9 cellular contexts compared by ENCODE assay signal in genomic region chr4:98262431-98262830, GRCh38. TPM values are rescaled to one million over a fixed set of nuclear protein-coding genes. Genes with fewer than 3 reads are reported as not detected.
DNase-seq lines count a peak whose midpoint lies in the region; ATAC-seq, FAIRE-seq and TF ChIP-seq lines count a peak whose summit lies in the region.
"Had no signal": no experiment of that assay in that cellular context is flagged by ENCODE, and none has a peak within 500 bp of the region (broad histone marks: within the 10 kb centered on the region; RNA-seq: fewer than 3 reads in every experiment).

No MANE protein-coding gene starts in this region.

- no peak for ATAC-seq in thoracic aorta (ENCODE audit: insufficient number of reproducible peaks, low FRiP score, low read depth)

- FAIRE-seq in keratinocyte (lab: Jason Lieb, UNC) = peak; percentile 57
- FAIRE-seq: islet of Langerhans had no signal

- peak overlapping the region; percentile 96 for H3K27ac Mint-ChIP-seq in activated naive CD8-positive, alpha-beta T cell

- peak overlapping the region; percentile 90 for H3K9ac ChIP-seq in keratinocyte (ENCODE audit: control insufficient read depth, extremely low read depth, insufficient read depth, low read length)

- H2AFZ ChIP-seq in ACC112 (ENCODE audit: low read length, unreplicated experiment) (peak overlapping the region; percentile 73), keratinocyte (ENCODE audit: control insufficient read depth, low read length) (no peak overlapping the region)

- no peaks in the 10 kb centered on the region for H3K36me3 ChIP-seq in ACC112 (ENCODE audit: insufficient read depth, low read length)
- no peaks in the 10 kb centered on the region for H3K36me3 ChIP-seq in HEK293 (ENCODE audit: control insufficient read depth in 2 of 2, insufficient read depth in 1 of 2, low read length in 2 of 2)
- no peaks in the 10 kb centered on the region for H3K36me3 ChIP-seq in keratinocyte (ENCODE audit: control insufficient read depth in 2 of 2, extremely low read depth in 1 of 2, insufficient read depth in 2 of 2, low read length in 2 of 2)
- no peaks in the 10 kb centered on the region for H3K36me3 ChIP-seq in thoracic aorta

- peaks cover 2% of the 10 kb centered on the region for H4K20me1 ChIP-seq in keratinocyte (ENCODE audit: control insufficient read depth, extremely low read depth, insufficient read depth, low read length)

- H3K4me3 ChIP-seq in ACC112 (ENCODE audit: low read depth, low read length) = peak overlapping the region; percentile 88
- H3K4me3 ChIP-seq in HEK293 (ENCODE audit: low read depth, low read length) = peak overlapping the region; percentile 74
- H3K4me3 ChIP-seq in keratinocyte (ENCODE audit: control insufficient read depth in 2 of 3, extremely low read depth in 1 of 3, insufficient read depth in 2 of 3, low read depth in 1 of 3, low read length in 3 of 3) = peak overlapping the region; percentile 74 to 99 (median 93)
- peak overlapping the region; percentile 97 for H3K4me3 ChIP-seq in thoracic aorta

- CTCF ChIA-PET in HEK293 (lab: Yijun Ruan, JAX) = interaction anchor here (0.6 to 0.7 kb wide), 2 partner anchors 71 to 744 kb away, joined by 3 read pairs; no protein-coding TSS in a partner anchor

- H3K4me2 ChIP-seq in keratinocyte (ENCODE audit: control insufficient read depth, extremely low read depth, insufficient read depth, low read depth, low read length) = peak overlapping the region; percentile 92

- no peaks in the 10 kb centered on the region for H3K9me1 ChIP-seq in keratinocyte (ENCODE audit: control insufficient read depth, extremely low read depth, insufficient read depth, low read length)

- DNase-seq in keratinocyte (ENCODE audit: low read depth, low spot score) = no peak
- no peak for DNase-seq in thoracic aorta (ENCODE audit: low spot score)
- DNase-seq in 8988T = no peak
- no peak for DNase-seq in stimulated activated CD4-positive, alpha-beta T cell treated with anti-CD3 and anti-CD28 coated beads, Interleukin-12 subunit alpha, Interleukin-12 subunit beta, amount 100 ng/mL, for 4 hours
- DNase-seq in NK-92 (lab: John Stamatoyannopoulos, UW; ENCODE audit: unreplicated experiment) = no peak

- peak overlapping the region; percentile 98 for H3K4me3 Mint-ChIP-seq in activated naive CD8-positive, alpha-beta T cell

- H3K79me2 ChIP-seq in ACC112 (ENCODE audit: control insufficient read depth, insufficient read depth, low read length, unreplicated experiment) (peaks cover 71% of the 10 kb centered on the region), keratinocyte (ENCODE audit: control insufficient read depth, insufficient read depth, low read length) (peaks cover 64% of the 10 kb centered on the region)

- POLR2A ChIA-PET in HEK293 (lab: Yijun Ruan, JAX) = interaction anchor here (0.5 to 1.7 kb wide), 2 partner anchors 733 to 1304 kb away, joined by 5 to 8 read pairs; partner anchors contain the start of gene METAP1

- H3K27ac ChIP-seq in ACC112 (ENCODE audit: low read depth, low read length) (peak overlapping the region; percentile 43; the same call in 1 of the 2 replicates), HEK293 (ENCODE audit: extremely low read depth, low read depth, low read length) (no peak overlapping the region), keratinocyte (ENCODE audit: control insufficient read depth, insufficient read depth, low read length) (peak overlapping the region; percentile 88), thoracic aorta (peak overlapping the region; percentile 83 to 92)

- H3K27me3 ChIP-seq in ACC112 (ENCODE audit: insufficient read depth, low read length) (no peaks in the 10 kb centered on the region), keratinocyte (ENCODE audit: control insufficient read depth, extremely low read depth, insufficient read depth, low read length) (no peaks in the 10 kb centered on the region), thoracic aorta (replicated peaks; ENCODE audit: insufficient read depth) (no peaks in the 10 kb centered on the region)

- H3K4me1 Mint-ChIP-seq in activated naive CD8-positive, alpha-beta T cell (ENCODE audit: low read depth) = peaks cover 49% of the 10 kb centered on the region

- TF ChIP-seq CTCF in HEK293 (tag by site-specific recombination; IDR thresholded peaks at IDR 0.05) (no peak), keratinocyte (optimal IDR thresholded peaks at IDR 0.05 in 1 of 3, IDR thresholded peaks at IDR 0.05 in 1 of 3, conservative IDR thresholded peaks at IDR 0.05 in 1 of 3; ENCODE audit: extremely low read depth in 1 of 3, insufficient read depth in 2 of 3, low read length in 3 of 3) (no peak), thoracic aorta (IDR thresholded peaks at IDR 0.05) (no peak)

- peaks cover 21% of the 10 kb centered on the region for H3K4me1 ChIP-seq in ACC112 (ENCODE audit: control insufficient read depth, insufficient read depth, low read length, unreplicated experiment)
- H3K4me1 ChIP-seq in HEK293 (ENCODE audit: control insufficient read depth, insufficient read depth, low read length) = no peaks in the 10 kb centered on the region
- H3K4me1 ChIP-seq in keratinocyte (ENCODE audit: control insufficient read depth, extremely low read depth, insufficient read depth, low read length) = peaks cover 17% of the 10 kb centered on the region
- H3K4me1 ChIP-seq in thoracic aorta (ENCODE audit: control insufficient read depth in 1 of 2, low read depth in 2 of 2) = peaks cover 14 to 17% of the 10 kb centered on the region in 2 donors

- dilution Hi-C loops in keratinocyte (cut with MboI; ENCODE audit: extremely low pct_ligation_motif_present, low sequenced_read_pairs) = no loop called here

- no peaks in the 10 kb centered on the region for H3K36me3 Mint-ChIP-seq in activated naive CD8-positive, alpha-beta T cell

- H3K9me3 ChIP-seq in HEK293 (ENCODE audit: control insufficient read depth, insufficient read depth, low read depth, low read length) = no peaks in the 10 kb centered on the region
- H3K9me3 ChIP-seq in keratinocyte (ENCODE audit: control insufficient read depth, low read depth, low read length) = no peaks in the 10 kb centered on the region
- H3K9me3 ChIP-seq in thoracic aorta = no peaks in the 10 kb centered on the region

- H3K27me3 Mint-ChIP-seq in activated naive CD8-positive, alpha-beta T cell = no peaks in the 10 kb centered on the region

- H3K9me3 Mint-ChIP-seq in activated naive CD8-positive, alpha-beta T cell (ENCODE audit: low read depth) = no peaks in the 10 kb centered on the region

TF ChIP-seq in HEK293, 187 proteins besides CTCF, POLR2A, EP300 and RAD21:
- TF ChIP-seq SALL2 (tag by site-specific recombination; IDR thresholded peaks at IDR 0.05; ENCODE audit: borderline replicate concordance) = no peak
- 0 out of 2 replicates have a peak, but pooled peaks have one; percentile 9 for TF ChIP-seq ZNF335 (tag by site-specific recombination; conservative IDR thresholded peaks at IDR 0.05)

RNA-seq across cellular contexts. Expression of gene RAP1GDS1, which starts 1.2 kb away (rescaled TPM):
- 43.2 to 58.1 TPM (median 43.3 TPM) in 3 replicates for polyA plus RNA-seq in keratinocyte
- 319 TPM for polyA plus RNA-seq in keratinocyte (2011; ENCODE audit: low read depth)
- polyA plus RNA-seq in keratinocyte (2011; cell fraction: cytosol; rRNA removed) = 35.6 and 66.5 TPM in 2 replicates
- 34.6 and 37.9 TPM in 2 replicates for polyA plus RNA-seq in keratinocyte (2011; cell fraction: nucleus; rRNA removed)
- 39.2 and 51.9 TPM in 2 replicates for polyA plus RNA-seq in keratinocyte (2012; ENCODE audit: low replicate concordance)
- polyA minus RNA-seq in keratinocyte = 20.6 to 111 TPM (median 70.1 TPM) in 3 replicates
- polyA minus RNA-seq in keratinocyte (2011; cell fraction: cytosol; rRNA and poly(A)+ RNA removed) = 97.8 TPM
- polyA minus RNA-seq in keratinocyte (2011; cell fraction: nucleus; rRNA and poly(A)+ RNA removed) = 48.6 and 89.5 TPM in 2 replicates
- total RNA-seq in thoracic aorta = 10 to 100 TPM; 16.7 to 34.6 TPM
